Comparison of ENCODE assay signal across 8 cellular contexts in the genomic region with DNA sequence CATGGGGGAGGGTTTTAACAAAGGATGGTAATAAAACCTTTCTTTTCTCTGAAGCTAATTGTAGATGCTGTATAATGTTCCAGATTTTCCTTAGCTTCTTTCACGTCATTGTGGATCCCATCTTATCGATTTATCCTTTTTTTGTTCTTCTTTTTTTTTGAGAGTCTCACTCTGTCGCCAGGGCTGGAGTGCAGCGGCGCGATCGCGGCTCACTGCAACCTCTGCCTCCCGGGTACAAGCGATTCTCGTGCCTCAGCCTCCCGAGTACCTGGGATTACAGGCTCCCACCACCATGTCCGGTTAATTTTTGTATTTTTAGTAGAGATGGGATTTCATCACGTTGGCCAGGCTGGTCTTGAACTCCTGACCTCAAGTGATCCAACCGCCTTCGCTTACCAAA. TPM values are rescaled to one million over a fixed set of nuclear protein-coding genes. Genes with fewer than 3 reads are reported as not detected.
A peak's percentile ranks its signal among the peaks of the same experiment; 100 is the strongest.
DNase-seq lines count a peak whose midpoint lies in the region; ATAC-seq and TF ChIP-seq lines count a peak whose summit lies in the region.
"Not testable (repeated sequence)": the region's sequence is repeated elsewhere in the genome, so short reads cannot be mapped to it uniquely, and the experiment has no call there.

No MANE protein-coding gene starts in this region.

- peaks cover 38% of the 10 kb centered on the region for H3K4me1 ChIP-seq in CD4-positive, CD25-positive, alpha-beta regulatory T cell (ENCODE audit: control insufficient read depth, insufficient read depth, low read length, poor library complexity, severe bottlenecking)
- H3K4me1 ChIP-seq in naive thymus-derived CD4-positive, alpha-beta T cell (ENCODE audit: control insufficient read depth in 2 of 2, insufficient read depth in 2 of 2, low read length in 2 of 2): peaks cover 25% of the 10 kb centered on the region in 2 donors
- H3K4me1 ChIP-seq in transverse colon: peaks cover 8 to 34% (median 19%) of the 10 kb centered on the region in 4 donors

- not testable (repeated sequence) for H3K36me3 ChIP-seq in CD4-positive, CD25-positive, alpha-beta regulatory T cell (ENCODE audit: control insufficient read depth, insufficient read depth, low read length); naive thymus-derived CD4-positive, alpha-beta T cell (ENCODE audit: control insufficient read depth in 2 of 3, insufficient read depth in 3 of 3, low read length in 3 of 3); transverse colon

- in situ Hi-C loops in transverse colon (cut with MboI; ENCODE audit: low pct_ligation_motif_present in 1 of 4, low pct_unique_long_range_greater_than_20kb in 1 of 4, low sequenced_read_pairs in 3 of 4): loop anchor here in 1 of 4 donors (25.0 kb wide), 1 partner anchor 154 kb away; a partner anchor contains a TSS

- H3K9me3 ChIP-seq in CD4-positive, CD25-positive, alpha-beta regulatory T cell (ENCODE audit: control insufficient read depth in 2 of 2, low read length in 2 of 2); naive thymus-derived CD4-positive, alpha-beta T cell (ENCODE audit: control insufficient read depth in 2 of 3, low read length in 3 of 3); transverse colon: not testable (repeated sequence)

- not testable (repeated sequence) for ATAC-seq in CD4-positive, CD25-positive, alpha-beta regulatory T cell (ENCODE audit: low read depth in 2 of 2); effector memory CD8-positive, alpha-beta T cell (replicated peaks); naive thymus-derived CD4-positive, alpha-beta T cell

- H3K4me3 Mint-ChIP-seq in CD4-positive, CD25-positive, alpha-beta regulatory T cell: peak overlapping the region; percentile 36 to 90 (median 42)
- not testable (repeated sequence) for H3K4me3 Mint-ChIP-seq in activated CD4-positive, alpha-beta memory T cell treated with anti-CD3 and anti-CD28 coated beads, Interleukin-2, amount 10 ng/mL, durations not matched to agents 7 days and 5 days
- peak overlapping the region; percentile 29 for H3K4me3 Mint-ChIP-seq in activated naive CD8-positive, alpha-beta T cell treated with anti-CD3 and anti-CD28 coated beads for 36 hours
- peak overlapping the region in 1 of 2 donors; percentile 25 for H3K4me3 Mint-ChIP-seq in effector memory CD8-positive, alpha-beta T cell
- H3K4me3 Mint-ChIP-seq in naive thymus-derived CD4-positive, alpha-beta T cell: peak overlapping the region in 5 of 10 donors; percentile 8 to 51 (median 17)
- peak overlapping the region; percentile 40 for H3K4me3 Mint-ChIP-seq in progenitor cell of endocrine pancreas (ENCODE audit: low read depth)

- TF ChIP-seq POLR2A in transverse colon (IDR thresholded peaks at IDR 0.05): not testable (repeated sequence)

- peak overlapping the region in 2 of 3 donors; percentile 60 to 84 for H3K27ac Mint-ChIP-seq in CD4-positive, CD25-positive, alpha-beta regulatory T cell
- peak overlapping the region; percentile 62 for H3K27ac Mint-ChIP-seq in activated CD4-positive, alpha-beta memory T cell treated with anti-CD3 and anti-CD28 coated beads, Interleukin-2, amount 10 ng/mL, durations not matched to agents 7 days and 5 days
- not testable (repeated sequence) for H3K27ac Mint-ChIP-seq in activated naive CD8-positive, alpha-beta T cell treated with anti-CD3 and anti-CD28 coated beads for 36 hours
- H3K27ac Mint-ChIP-seq in effector memory CD8-positive, alpha-beta T cell: peak overlapping the region; percentile 96 to 98
- peak overlapping the region in 7 of 9 donors; percentile 8 to 94 (median 52) for H3K27ac Mint-ChIP-seq in naive thymus-derived CD4-positive, alpha-beta T cell
- H3K27ac Mint-ChIP-seq in progenitor cell of endocrine pancreas: peak overlapping the region; percentile 29

- CTCF ChIA-PET in activated CD4-positive, alpha-beta memory T cell treated with anti-CD3 and anti-CD28 coated beads, Interleukin-2, amount 10 ng/mL, durations not matched to agents 7 days and 5 days (lab: Charles Lee): interaction anchor here (0.8 to 2.2 kb wide), 5 partner anchors 11 to 148 kb away, joined by 4 to 6 read pairs (median 6); a partner anchor contains a TSS
- CTCF ChIA-PET in naive thymus-derived CD4-positive, alpha-beta T cell (lab: Charles Lee): not testable (repeated sequence)

- peaks cover 22 to 50% (median 32%) of the 10 kb centered on the region in 4 donors for H3K4me1 Mint-ChIP-seq in CD4-positive, CD25-positive, alpha-beta regulatory T cell
- H3K4me1 Mint-ChIP-seq in activated CD4-positive, alpha-beta memory T cell treated with anti-CD3 and anti-CD28 coated beads, Interleukin-2, amount 10 ng/mL, durations not matched to agents 7 days and 5 days: peaks cover 42% of the 10 kb centered on the region
- H3K4me1 Mint-ChIP-seq in activated naive CD8-positive, alpha-beta T cell treated with anti-CD3 and anti-CD28 coated beads for 36 hours: peaks cover 33% of the 10 kb centered on the region
- peaks cover 31% of the 10 kb centered on the region in 2 donors for H3K4me1 Mint-ChIP-seq in effector memory CD8-positive, alpha-beta T cell (ENCODE audit: low read depth in 2 of 2)
- peaks cover 29 to 54% (median 40%) of the 10 kb centered on the region in 7 donors for H3K4me1 Mint-ChIP-seq in naive thymus-derived CD4-positive, alpha-beta T cell
- H3K4me1 Mint-ChIP-seq in progenitor cell of endocrine pancreas (ENCODE audit: low read depth): peaks cover 20% of the 10 kb centered on the region

- not testable (repeated sequence) for H3K27me3 ChIP-seq in CD4-positive, CD25-positive, alpha-beta regulatory T cell (ENCODE audit: control insufficient read depth, insufficient read depth, low read length); naive thymus-derived CD4-positive, alpha-beta T cell (ENCODE audit: control insufficient read depth in 2 of 2, insufficient read depth in 2 of 2, low read length in 2 of 2); transverse colon

- not testable (repeated sequence) for DNase-seq in CD4-positive, CD25-positive, alpha-beta regulatory T cell; activated CD4-positive, alpha-beta memory T cell treated with anti-CD3 and anti-CD28 coated beads, Interleukin-2, amount 10 ng/mL, durations not matched to agents 7 days and 5 days; activated naive CD8-positive, alpha-beta T cell treated with anti-CD3 and anti-CD28 coated beads for 36 hours; effector memory CD8-positive, alpha-beta T cell; naive thymus-derived CD4-positive, alpha-beta T cell; progenitor cell of endocrine pancreas (ENCODE audit: low spot score, unreplicated experiment); transverse colon
- peak; percentile 82 for DNase-seq in NCI-H146 (lab: John Stamatoyannopoulos, UW)

- WGBS in transverse colon (ENCODE audit: low coverage in 1 of 2), 2 donors: 93 to 94% methylated on average over 16 of the region's 16 CpGs

- intact Hi-C loops in naive thymus-derived CD4-positive, alpha-beta T cell (cut with micrococcal nuclease): loop anchor here in 1 of 2 donors (5.0 to 10.0 kb wide), 2 partner anchors 406 to 929 kb away; a partner anchor contains a TSS
- intact Hi-C loops in transverse colon (cut with DNase I; ENCODE audit: low total_unique reads): not testable (repeated sequence)

- not testable (repeated sequence) for TF ChIP-seq EP300 in transverse colon (IDR thresholded peaks at IDR 0.05; ENCODE audit: low read depth)

- H3K27me3 Mint-ChIP-seq in CD4-positive, CD25-positive, alpha-beta regulatory T cell; activated CD4-positive, alpha-beta memory T cell treated with anti-CD3 and anti-CD28 coated beads, Interleukin-2, amount 10 ng/mL, durations not matched to agents 7 days and 5 days; activated naive CD8-positive, alpha-beta T cell treated with anti-CD3 and anti-CD28 coated beads for 36 hours; effector memory CD8-positive, alpha-beta T cell; naive thymus-derived CD4-positive, alpha-beta T cell; progenitor cell of endocrine pancreas: not testable (repeated sequence)

- TF ChIP-seq CTCF in progenitor cell of endocrine pancreas (IDR thresholded peaks at IDR 0.05; ENCODE audit: unreplicated experiment); transverse colon (IDR thresholded peaks at IDR 0.05): not testable (repeated sequence)

- H3K36me3 Mint-ChIP-seq in CD4-positive, CD25-positive, alpha-beta regulatory T cell; progenitor cell of endocrine pancreas (ENCODE audit: insufficient read depth): not testable (repeated sequence)
- H3K36me3 Mint-ChIP-seq in activated CD4-positive, alpha-beta memory T cell treated with anti-CD3 and anti-CD28 coated beads, Interleukin-2, amount 10 ng/mL, durations not matched to agents 7 days and 5 days (ENCODE audit: low read depth): peaks cover 38% of the 10 kb centered on the region
- H3K36me3 Mint-ChIP-seq in activated naive CD8-positive, alpha-beta T cell treated with anti-CD3 and anti-CD28 coated beads for 36 hours: peaks cover 26% of the 10 kb centered on the region
- H3K36me3 Mint-ChIP-seq in effector memory CD8-positive, alpha-beta T cell (ENCODE audit: insufficient read depth): peaks cover 49% of the 10 kb centered on the region
- peaks cover 10 to 30% (median 17%) of the 10 kb centered on the region in 5 donors for H3K36me3 Mint-ChIP-seq in naive thymus-derived CD4-positive, alpha-beta T cell

- not testable (repeated sequence) for H3K9me3 Mint-ChIP-seq in CD4-positive, CD25-positive, alpha-beta regulatory T cell; activated CD4-positive, alpha-beta memory T cell treated with anti-CD3 and anti-CD28 coated beads, Interleukin-2, amount 10 ng/mL, durations not matched to agents 7 days and 5 days; activated naive CD8-positive, alpha-beta T cell treated with anti-CD3 and anti-CD28 coated beads for 36 hours; effector memory CD8-positive, alpha-beta T cell; naive thymus-derived CD4-positive, alpha-beta T cell; progenitor cell of endocrine pancreas (ENCODE audit: low read depth)

- not testable (repeated sequence) for H3K4me3 ChIP-seq in CD4-positive, CD25-positive, alpha-beta regulatory T cell (ENCODE audit: low read depth, low read length); naive thymus-derived CD4-positive, alpha-beta T cell (ENCODE audit: low read length); transverse colon

- peak overlapping the region; percentile 99 for H3K27ac ChIP-seq in CD4-positive, CD25-positive, alpha-beta regulatory T cell (ENCODE audit: insufficient read depth, low read length, poor library complexity, severe bottlenecking)
- H3K27ac ChIP-seq in naive thymus-derived CD4-positive, alpha-beta T cell (ENCODE audit: low read depth, low read length): peak overlapping the region; percentile 100
- peak overlapping the region in 3 of 4 donors; percentile 100 for H3K27ac ChIP-seq in transverse colon

- POLR2A ChIA-PET in activated CD4-positive, alpha-beta memory T cell treated with anti-CD3 and anti-CD28 coated beads, Interleukin-2, amount 10 ng/mL, durations not matched to agents 7 days and 5 days (lab: Charles Lee): interaction anchor here (0.6 to 6.3 kb wide), 7 partner anchors 41 to 148 kb away, joined by 3 to 166 read pairs (median 4); a partner anchor contains a TSS
- POLR2A ChIA-PET in naive thymus-derived CD4-positive, alpha-beta T cell (lab: Charles Lee): interaction anchor here (1.5 to 7.5 kb wide), 5 partner anchors 19 to 148 kb away, joined by 3 to 100 read pairs (median 11); a partner anchor contains a TSS

RNA-seq across cellular contexts. Expression of a gene that starts 0.8 kb away (rescaled TPM):
- total RNA-seq in CD4-positive, CD25-positive, alpha-beta regulatory T cell: 94.8 TPM
- 10 to 100 TPM; 62.1 to 92.9 (median 86.2) TPM for polyA plus RNA-seq in CD4-positive, CD25-positive, alpha-beta regulatory T cell
- total RNA-seq in activated CD4-positive, alpha-beta memory T cell treated with anti-CD3 and anti-CD28 coated beads, Interleukin-2, amount 10 ng/mL, durations not matched to agents 7 days and 5 days: 10 to 100 TPM; 64.6 to 67.0 TPM
- 100 to 1,000 TPM in 1 of 2 experiments, 10 to 100 TPM in 1; 95.9 to 107 TPM for total RNA-seq in activated naive CD8-positive, alpha-beta T cell treated with anti-CD3 and anti-CD28 coated beads for 36 hours
- total RNA-seq in naive thymus-derived CD4-positive, alpha-beta T cell: 100 to 1,000 TPM in 1 of 5 experiments, 10 to 100 TPM in 4; 72.3 to 142 (median 80.7) TPM
- 100 to 1,000 TPM in 1 of 2 donors, 10 to 100 TPM in 1; 98.4 to 140 TPM for polyA plus RNA-seq in naive thymus-derived CD4-positive, alpha-beta T cell
- 46.5 and 48.2 TPM in 2 replicates for total RNA-seq in progenitor cell of endocrine pancreas
- total RNA-seq in transverse colon: 10 to 100 TPM; 18.3 to 32.2 (median 28.5) TPM
